In genomic region chr1:27144920-27145661, GRCh38 we compare ENCODE assay signal across 7 cellular contexts. TPM values are rescaled to one million over a fixed set of nuclear protein-coding genes. Genes with fewer than 3 reads are reported as not detected.
A peak's percentile ranks its signal among the peaks of the same experiment; 100 is the strongest.
DNase-seq lines count a peak whose midpoint lies in the region; ATAC-seq and TF ChIP-seq lines count a peak whose summit lies in the region.

No MANE protein-coding gene starts in this region.

- 79 to 80% methylated on average over 5 of the region's 5 CpGs for WGBS in tibial nerve, 2 donors

- peak; percentile 92 for DNase-seq in LHCN-M2 (ENCODE audit: low read depth)
- DNase-seq in breast epithelium (ENCODE audit: low spot score in 2 of 2), result no peak
- DNase-seq in left colon, result peak in 1 of 2 donors; percentile 66
- no peak for DNase-seq in tibial nerve (ENCODE audit: low spot score in 2 of 2)
- DNase-seq in activated CD4-positive, alpha-beta memory T cell treated with anti-CD3 and anti-CD28 coated beads, Interleukin-2, amount 10 ng/mL, durations not matched to agents 7 days and 5 days, result no peak
- no peak for DNase-seq in cerebellar nuclear complex (lab: John Stamatoyannopoulos, UW)
- DNase-seq in T-helper 2 cell treated with Interferon-gamma antibody and Interleukin-4, amounts not matched to agents 5 μg/mL and 100 μg/mL, for 36 hours (ENCODE audit: low spot score), result no peak

- TF ChIP-seq EP300 in tibial nerve (IDR thresholded peaks at IDR 0.05), result no peak

- no peaks in the 10 kb centered on the region for H3K9me3 ChIP-seq in breast epithelium
- H3K9me3 ChIP-seq in tibial nerve, result no peaks in the 10 kb centered on the region

- H3K4me1 ChIP-seq in breast epithelium (peaks cover 12 to 56% of the 10 kb centered on the region in 2 donors), tibial nerve (peaks cover 0 to 36% (median 21%) of the 10 kb centered on the region in 4 donors)

- no peaks in the 10 kb centered on the region for H3K27me3 Mint-ChIP-seq in activated CD4-positive, alpha-beta memory T cell treated with anti-CD3 and anti-CD28 coated beads, Interleukin-2, amount 10 ng/mL, durations not matched to agents 7 days and 5 days
- no peaks in the 10 kb centered on the region for H3K27me3 Mint-ChIP-seq in T-helper 2 cell treated with Interferon-gamma antibody and Interleukin-4, amounts not matched to agents 5 μg/mL and 100 μg/mL, for 36 hours (ENCODE audit: low read depth)

- H3K27ac Mint-ChIP-seq in activated CD4-positive, alpha-beta memory T cell treated with anti-CD3 and anti-CD28 coated beads, Interleukin-2, amount 10 ng/mL, durations not matched to agents 7 days and 5 days, result no peak overlapping the region
- no peak overlapping the region for H3K27ac Mint-ChIP-seq in T-helper 2 cell treated with Interferon-gamma antibody and Interleukin-4, amounts not matched to agents 5 μg/mL and 100 μg/mL, for 36 hours

- H3K4me3 ChIP-seq in breast epithelium (no peak overlapping the region), tibial nerve (no peak overlapping the region)

- CTCF ChIA-PET in activated CD4-positive, alpha-beta memory T cell treated with anti-CD3 and anti-CD28 coated beads, Interleukin-2, amount 10 ng/mL, durations not matched to agents 7 days and 5 days (lab: Charles Lee), result interaction anchor here (0.8 kb wide), 1 partner anchor 101 kb away, joined by 3 read pairs; no protein-coding TSS in a partner anchor

- TF ChIP-seq POLR2A in breast epithelium (IDR thresholded peaks at IDR 0.05) (no peak), tibial nerve (IDR thresholded peaks at IDR 0.05) (no peak)

- H3K9me3 Mint-ChIP-seq in activated CD4-positive, alpha-beta memory T cell treated with anti-CD3 and anti-CD28 coated beads, Interleukin-2, amount 10 ng/mL, durations not matched to agents 7 days and 5 days, result no peaks in the 10 kb centered on the region
- no peaks in the 10 kb centered on the region for H3K9me3 Mint-ChIP-seq in T-helper 2 cell treated with Interferon-gamma antibody and Interleukin-4, amounts not matched to agents 5 μg/mL and 100 μg/mL, for 36 hours

- ATAC-seq in left colon, result peak; percentile 54

- peaks cover 13% of the 10 kb centered on the region for H3K4me1 Mint-ChIP-seq in activated CD4-positive, alpha-beta memory T cell treated with anti-CD3 and anti-CD28 coated beads, Interleukin-2, amount 10 ng/mL, durations not matched to agents 7 days and 5 days
- H3K4me1 Mint-ChIP-seq in T-helper 2 cell treated with Interferon-gamma antibody and Interleukin-4, amounts not matched to agents 5 μg/mL and 100 μg/mL, for 36 hours (ENCODE audit: low read depth), result peaks cover 18% of the 10 kb centered on the region

- H3K4me3 Mint-ChIP-seq in activated CD4-positive, alpha-beta memory T cell treated with anti-CD3 and anti-CD28 coated beads, Interleukin-2, amount 10 ng/mL, durations not matched to agents 7 days and 5 days, result no peak overlapping the region
- H3K4me3 Mint-ChIP-seq in T-helper 2 cell treated with Interferon-gamma antibody and Interleukin-4, amounts not matched to agents 5 μg/mL and 100 μg/mL, for 36 hours, result no peak overlapping the region

- peak overlapping the region; percentile 77 to 80 for H3K27ac ChIP-seq in breast epithelium
- peak overlapping the region in 3 of 4 donors; percentile 26 to 73 (median 43) for H3K27ac ChIP-seq in tibial nerve

- intact Hi-C loops in breast epithelium (cut with DNase I; ENCODE audit: low total_unique reads), result no loop called here
- intact Hi-C loops in left colon (cut with DNase I, micrococcal nuclease), result no loop called here

- H3K27me3 ChIP-seq in breast epithelium (no peaks in the 10 kb centered on the region), tibial nerve (no peaks in the 10 kb centered on the region)

- H3K36me3 ChIP-seq in breast epithelium, result no peaks in the 10 kb centered on the region
- H3K36me3 ChIP-seq in tibial nerve, result no peaks in the 10 kb centered on the region

- POLR2A ChIA-PET in activated CD4-positive, alpha-beta memory T cell treated with anti-CD3 and anti-CD28 coated beads, Interleukin-2, amount 10 ng/mL, durations not matched to agents 7 days and 5 days (lab: Charles Lee), result interaction anchor here (2.3 kb wide), 1 partner anchor 9 kb away, joined by 18 read pairs; the partner anchor contains the start of gene SLC9A1

- TF ChIP-seq CTCF in breast epithelium (IDR thresholded peaks at IDR 0.05) (no peak), tibial nerve (IDR thresholded peaks at IDR 0.05) (no peak)

- H3K36me3 Mint-ChIP-seq in activated CD4-positive, alpha-beta memory T cell treated with anti-CD3 and anti-CD28 coated beads, Interleukin-2, amount 10 ng/mL, durations not matched to agents 7 days and 5 days (ENCODE audit: low read depth), result peaks cover 12% of the 10 kb centered on the region
- H3K36me3 Mint-ChIP-seq in T-helper 2 cell treated with Interferon-gamma antibody and Interleukin-4, amounts not matched to agents 5 μg/mL and 100 μg/mL, for 36 hours (ENCODE audit: low read depth), result peaks cover 12% of the 10 kb centered on the region

RNA-seq across cellular contexts. Expression of gene SLC9A1, which starts 9.8 kb away (rescaled TPM):
- total RNA-seq in LHCN-M2 (2014; rRNA removed) (14.9 and 16.7 TPM in 2 replicates), breast epithelium (10 to 100 TPM in 2 of 3 donors, 1 to 10 TPM in 1; 6.1 to 14.2 (median 13.8) TPM), left colon (100 to 1,000 TPM; 122 to 131 TPM), tibial nerve (10 to 100 TPM in 1 of 4 donors, 1 to 10 TPM in 3; 5.9 to 21.9 (median 7.8) TPM)
- 27.3 TPM for polyA plus RNA-seq in LHCN-M2 (2012)
- total RNA-seq in activated CD4-positive, alpha-beta memory T cell treated with anti-CD3 and anti-CD28 coated beads, Interleukin-2, amount 10 ng/mL, durations not matched to agents 7 days and 5 days, result 10 to 100 TPM; 26.6 to 27.5 TPM
